In the genomic region with DNA sequence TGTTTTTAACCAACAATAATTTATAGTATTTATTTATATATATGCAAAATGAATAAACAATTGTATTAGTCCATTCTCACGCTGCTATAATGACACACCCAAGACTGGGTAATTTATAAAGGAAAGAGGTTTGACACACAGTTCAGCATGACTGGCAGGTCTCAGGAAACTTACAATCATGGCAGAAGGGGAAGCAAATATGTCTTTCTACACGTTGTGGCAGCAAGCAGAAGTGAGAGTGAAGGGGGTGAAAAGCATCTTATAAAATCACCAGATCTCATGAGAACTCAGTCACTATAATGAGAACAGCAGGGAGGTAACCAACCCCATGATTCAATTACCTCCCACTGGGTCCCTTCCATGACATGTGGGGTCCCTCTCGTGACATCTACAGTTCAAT, we compare ENCODE assay signal across 25 cellular contexts.
"Had no signal": no experiment of that assay in that cellular context is flagged by ENCODE, and none has a peak within 500 bp of the region (broad histone marks: within the 10 kb centered on the region; RNA-seq: fewer than 3 reads in every experiment).

No MANE protein-coding gene starts in this region.

- H3K4me3 ChIP-seq: K562, SJSA1 had no signal

- FAIRE-seq: astrocyte, K562 had no signal

- H3K4me1 ChIP-seq: SJSA1 had no signal

- H3K27me3 ChIP-seq: SJSA1 had no signal

- H3K36me3 ChIP-seq: SJSA1 had no signal

- H3K9me3 ChIP-seq: SJSA1 had no signal

- H3K27ac ChIP-seq: SJSA1 had no signal

- DNase-seq: activated CD4-positive, alpha-beta T cell treated with anti-CD3 and anti-CD28 coated beads, Interleukin-2, amount 10 ng/mL, durations not matched to agents 24 days and 14 days; activated CD4-positive, alpha-beta T cell treated with anti-CD3 and anti-CD28 coated beads, Interleukin-2, amount 50 U/mL, for 48 hours; activated CD4-positive, CD25-positive, alpha-beta regulatory T cell treated with anti-CD3 and anti-CD28 coated beads, Interleukin-2, amount 50 U/mL, for 72 hours; activated CD8-positive, alpha-beta memory T cell treated with anti-CD3 and anti-CD28 coated beads, Interleukin-2, amount 10 ng/mL, durations not matched to agents 7 days and 5 days; activated effector memory CD4-positive, alpha-beta T cell treated with Interleukin-2 at 50 U/mL for 16 hours; activated naive CD4-positive, alpha-beta T cell; activated naive CD8-positive, alpha-beta T cell treated with anti-CD3 and anti-CD28 coated beads, Interleukin-2, amount 50 U/mL, for 24 hours; activated T-cell treated with anti-CD3 and anti-CD28 coated beads, Interleukin-2, amount 50 U/mL, for 24 hours; amniotic stem cell; Karpas-422; MM.1S; NCI-H1092 treated with DMSO at 0.1 percent for 48 hours; NCI-H1417 treated with DMSO at 0.1 percent for 48 hours; NCI-H1694; NCI-H2029; NCI-H2107; NCI-H2171 treated with DMSO at 0.1 percent for 48 hours; NCI-H226; NCI-H510A; NCI-H526 treated with DMSO at 0.1 percent for 48 hours; NCI-H82; RPMI8226 had no signal
